In the genomic region with DNA sequence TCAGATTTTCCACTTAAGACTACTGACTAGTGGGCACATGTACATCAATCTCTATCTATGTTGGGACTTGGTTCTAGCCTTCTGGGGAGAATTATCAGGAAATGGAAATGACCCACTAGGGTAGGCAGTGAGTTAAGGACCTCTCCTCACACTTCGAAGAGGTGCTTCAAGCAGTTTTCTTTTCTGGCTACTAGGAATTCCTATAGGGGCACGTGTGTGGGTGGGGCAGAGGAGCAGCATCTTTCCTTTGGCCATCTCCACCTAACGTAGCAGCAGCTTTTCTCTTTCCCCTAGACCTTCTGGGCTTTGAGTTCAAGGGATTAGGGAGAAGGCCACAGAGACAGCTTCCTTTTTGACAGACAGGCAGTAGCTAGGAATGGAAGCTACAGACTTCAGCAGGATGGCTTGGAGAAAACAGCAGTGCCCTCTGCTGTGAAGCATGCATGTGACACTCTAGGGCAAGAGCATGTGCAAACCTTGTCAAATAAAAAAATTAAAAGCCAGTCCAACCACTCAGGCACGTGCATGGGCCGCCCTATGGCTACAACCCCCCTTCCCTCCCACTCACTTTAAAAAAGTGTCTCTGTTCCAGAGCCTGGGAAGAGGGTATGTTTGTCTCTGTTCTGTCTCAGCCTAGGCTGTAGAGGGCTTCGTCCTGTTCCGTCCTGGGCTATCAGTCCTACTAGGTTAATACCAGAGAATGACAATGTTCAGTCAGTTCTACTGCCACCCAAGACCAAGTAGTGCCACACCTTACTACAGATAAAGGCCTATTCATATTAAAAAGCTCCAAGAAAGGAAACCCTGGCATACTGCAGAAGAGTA, we compare ENCODE assay signal across 8 cellular contexts. TPM values are rescaled to one million over a fixed set of nuclear protein-coding genes. Genes with fewer than 3 reads are reported as not detected.
A peak's percentile ranks its signal among the peaks of the same experiment; 100 is the strongest.
DNase-seq lines count a peak whose midpoint lies in the region; ATAC-seq, FAIRE-seq and TF ChIP-seq lines count a peak whose summit lies in the region.

No MANE protein-coding gene starts in this region.

- BruUV-seq in GM12878 (replicated peaks; lab: Mats Ljungman, UMichigan) = no TSS peak

- H3K27me3 Mint-ChIP-seq in effector memory CD8-positive, alpha-beta T cell = no peaks in the 10 kb centered on the region

- no peaks in the 10 kb centered on the region for H3K79me2 ChIP-seq in GM12878 (ENCODE audit: control insufficient read depth, insufficient read depth, low read length)
- no peaks in the 10 kb centered on the region for H3K79me2 ChIP-seq in keratinocyte (ENCODE audit: control insufficient read depth, insufficient read depth, low read length)

- POLR2A ChIA-PET in GM12878 (lab: Charles Lee) = no interaction called here

- CTCF ChIA-PET in GM12878 (lab: Yijun Ruan, JAX) = interaction anchor here (0.6 to 1.4 kb wide), 6 partner anchors 67 to 326 kb away, joined by 3 to 9 read pairs (median 4); partner anchors contain the start of genes BRD8 and KIF20A

- no peaks in the 10 kb centered on the region for H3K4me1 Mint-ChIP-seq in effector memory CD8-positive, alpha-beta T cell (ENCODE audit: low read depth in 2 of 2)

- H3K9me3 ChIP-seq in GM12878 (replicated peaks; ENCODE audit: control insufficient read depth, insufficient read depth, low read length) (no peaks in the 10 kb centered on the region), keratinocyte (ENCODE audit: control insufficient read depth, low read depth, low read length) (no peaks in the 10 kb centered on the region)

- no peak overlapping the region for H3K9ac ChIP-seq in GM12878 (ENCODE audit: control insufficient read depth, insufficient read depth, low read length)
- H3K9ac ChIP-seq in keratinocyte (ENCODE audit: control insufficient read depth, extremely low read depth, insufficient read depth, low read length) = no peak overlapping the region

- H3K4me1 ChIP-seq in GM12878 (ENCODE audit: control insufficient read depth, insufficient read depth, low read length) (no peaks in the 10 kb centered on the region), keratinocyte (ENCODE audit: control insufficient read depth, extremely low read depth, insufficient read depth, low read length) (no peaks in the 10 kb centered on the region)

- in situ Hi-C loops in GM12878 (cut with MboI) = no loop called here

- RAD21 ChIA-PET in GM12878 (lab: Charles Lee; ENCODE audit: unreplicated experiment) = interaction anchor here (1.2 to 1.4 kb wide), 2 partner anchors 102 to 104 kb away, joined by 3 to 5 read pairs; partner anchors contain the start of genes BRD8 and KIF20A

- no peaks in the 10 kb centered on the region for H3K9me1 ChIP-seq in keratinocyte (ENCODE audit: control insufficient read depth, extremely low read depth, insufficient read depth, low read length)

- peak; percentile 63 for TF ChIP-seq RAD21 in GM12878 (IDR thresholded peaks at IDR 0.05; ENCODE audit: insufficient read depth, low read depth, low read length)

- H3K4me3 ChIP-seq in GM12878 (no peak overlapping the region), keratinocyte (ENCODE audit: control insufficient read depth in 2 of 3, extremely low read depth in 1 of 3, insufficient read depth in 2 of 3, low read depth in 1 of 3, low read length in 3 of 3) (no peak overlapping the region)

- dilution Hi-C loops in keratinocyte (cut with MboI; ENCODE audit: extremely low pct_ligation_motif_present, low sequenced_read_pairs) = no loop called here

- TF ChIP-seq EP300 in GM12878 (IDR thresholded peaks at IDR 0.05; ENCODE audit: borderline replicate concordance in 1 of 2, control insufficient read depth in 1 of 2, low read depth in 2 of 2, low read length in 2 of 2) = no peak

- H3K36me3 Mint-ChIP-seq in effector memory CD8-positive, alpha-beta T cell (ENCODE audit: insufficient read depth) = peaks cover 2% of the 10 kb centered on the region

- H2AFZ ChIP-seq in GM12878 (ENCODE audit: control insufficient read depth, low read depth, low read length) (no peak overlapping the region), keratinocyte (ENCODE audit: control insufficient read depth, low read length) (no peak overlapping the region)

- SMC1A ChIA-PET in GM12878 (lab: Charles Lee; ENCODE audit: uncharacterized antibody, unreplicated experiment) = interaction anchor here (0.7 to 1.0 kb wide), 3 partner anchors 60 to 104 kb away, joined by 3 read pairs; partner anchors contain the start of gene KIF20A

- intact Hi-C loops in GM12878 (cut with micrococcal nuclease; ENCODE audit: unreplicated experiment) = loop anchor here (1.0 kb wide), 2 partner anchors 61 to 103 kb away; no protein-coding TSS in a partner anchor

- ATAC-seq in GM12878 = peak; percentile 78
- no peak for ATAC-seq in HG02798 (IDR thresholded peaks at IDR 0.05; ENCODE audit: poor library complexity, unreplicated experiment)
- no peak for ATAC-seq in effector memory CD8-positive, alpha-beta T cell (replicated peaks)

- H3K27ac Mint-ChIP-seq in effector memory CD8-positive, alpha-beta T cell = no peak overlapping the region

- H3K4me3 Mint-ChIP-seq in effector memory CD8-positive, alpha-beta T cell = no peak overlapping the region

- DNase-seq in stimulated activated CD4-positive, alpha-beta T cell treated with anti-CD3 and anti-CD28 coated beads, Interleukin-15, amount 100 ng/mL, for 24 hours = peak; percentile 6
- DNase-seq in stimulated activated CD4-positive, alpha-beta T cell treated with anti-CD3 and anti-CD28 coated beads, Interleukin-4, amount 100 ng/mL, for 1 hour = no peak
- DNase-seq in NCI-H2196 treated with DMSO at 0.1 percent for 48 hours (lab: John Stamatoyannopoulos, UW; ENCODE audit: unreplicated experiment) = peak; percentile 57
- no peak for DNase-seq in GM12878 (ENCODE audit: low read depth, low spot score)
- peak; percentile 17 for DNase-seq in keratinocyte (ENCODE audit: low read depth, low spot score)
- DNase-seq in ureter (ENCODE audit: low spot score) = peak; percentile 48
- DNase-seq in effector memory CD8-positive, alpha-beta T cell = no peak

- TF ChIP-seq CTCF in GM12878 (IDR thresholded peaks at IDR 0.05 in 2 of 3, conservative IDR thresholded peaks at IDR 0.05 in 1 of 3; ENCODE audit: control insufficient read depth in 2 of 3, extremely low read depth in 1 of 3, insufficient read depth in 1 of 3, low read depth in 3 of 3, low read length in 3 of 3) = peak; percentile 44 to 50 (median 44); a peak in 5 of 6 replicates
- peak; percentile 54 to 78 (median 76) for TF ChIP-seq CTCF in keratinocyte (optimal IDR thresholded peaks at IDR 0.05 in 1 of 3, IDR thresholded peaks at IDR 0.05 in 1 of 3, conservative IDR thresholded peaks at IDR 0.05 in 1 of 3; ENCODE audit: extremely low read depth in 1 of 3, insufficient read depth in 2 of 3, low read length in 3 of 3)

- no peaks in the 10 kb centered on the region for H3K27me3 ChIP-seq in GM12878 (replicated peaks in 1 of 2; ENCODE audit: control insufficient read depth in 2 of 2, insufficient read depth in 2 of 2, low read length in 1 of 2)
- no peaks in the 10 kb centered on the region for H3K27me3 ChIP-seq in keratinocyte (ENCODE audit: control insufficient read depth, extremely low read depth, insufficient read depth, low read length)

- no peak overlapping the region for H3K4me2 ChIP-seq in GM12878 (ENCODE audit: control insufficient read depth, insufficient read depth)
- no peak overlapping the region for H3K4me2 ChIP-seq in keratinocyte (ENCODE audit: control insufficient read depth, extremely low read depth, insufficient read depth, low read depth, low read length)

- H3K9me3 Mint-ChIP-seq in effector memory CD8-positive, alpha-beta T cell = no peaks in the 10 kb centered on the region

- H3K36me3 ChIP-seq in GM12878 (ENCODE audit: control insufficient read depth in 2 of 2, insufficient read depth in 2 of 2, low read length in 1 of 2) (peaks cover 0 to 5% of the 10 kb centered on the region in 2 experiments; a peak in 3 of 4 replicates), keratinocyte (ENCODE audit: control insufficient read depth in 2 of 2, extremely low read depth in 1 of 2, insufficient read depth in 2 of 2, low read length in 2 of 2) (no peaks in the 10 kb centered on the region)

- no peak overlapping the region for H3K27ac ChIP-seq in GM12878 (ENCODE audit: control insufficient read depth, insufficient read depth)
- H3K27ac ChIP-seq in keratinocyte (ENCODE audit: control insufficient read depth, insufficient read depth, low read length) = no peak overlapping the region

- FAIRE-seq in GM12878 (lab: Jason Lieb, UNC) (no peak), keratinocyte (lab: Jason Lieb, UNC) (peak; percentile 67)

- TF ChIP-seq POLR2A in GM12878 (IDR thresholded peaks at IDR 0.05; ENCODE audit: low read depth, low read length) = no peak

- 86% methylated on average over 7 of the region's 7 CpGs for WGBS in GM12878 (ENCODE audit: insufficient coverage, insufficient replicate concordance, low lambda C conversion rate, missing lambda C conversion rate)

- H4K20me1 ChIP-seq in GM12878 (ENCODE audit: control insufficient read depth, insufficient read depth) (no peaks in the 10 kb centered on the region), keratinocyte (ENCODE audit: control insufficient read depth, extremely low read depth, insufficient read depth, low read length) (no peaks in the 10 kb centered on the region)

RNA-seq across cellular contexts. Expression of gene GFRA3, which starts 8.7 kb away (rescaled TPM):
- 0.32 TPM in 1 of 2 replicates, not detected in the other for total RNA-seq in GM12878 (2013; cell fraction: nucleolus; rRNA removed)
- total RNA-seq in GM12878 (2014; rRNA removed) (not detected in 2 replicates), GM12878 (2014; rRNA removed; fragmentation: Illumina TruSeq; extraction: Trizol) (not detected in 2 replicates), GM12878 (2021) (0.10 TPM in 1 of 2 replicates, not detected in the other), ureter (0.60 TPM)
- not detected for polyA plus RNA-seq in GM12878 (2011; ENCODE audit: low read depth)
- polyA plus RNA-seq in GM12878 (2011; rRNA removed) (not detected in 2 replicates), GM12878 (2014; fragmentation: Illumina TruSeq; extraction: Trizol) (0.06 TPM in 1 of 2 replicates, not detected in the other), GM12878 (2014; fragmentation: Nextera tagmentation; extraction: Ambion mirVana) (not detected), GM12878 (2014; rRNA removed) (0.24 TPM in 1 of 2 replicates, not detected in the other), GM12878 (2016; fragmentation: Nextera tagmentation; extraction: Ambion mirVana) (under 1 TPM in 1 of 2 experiments, not detected in 1; 0.08 TPM), keratinocyte (not detected in 3 replicates)
- polyA plus RNA-seq in GM12878 (2011; cell fraction: cytosol; rRNA removed) = 0.04 and 0.07 TPM in 2 replicates
- polyA plus RNA-seq in GM12878 (2011; cell fraction: nucleus; rRNA removed) = 0.15 TPM in 1 of 2 replicates, not detected in the other
- 0.11 TPM in 1 of 2 replicates, not detected in the other for polyA plus RNA-seq in GM12878 (2012)
- not detected in 2 replicates for polyA minus RNA-seq in GM12878 (2011; rRNA and poly(A)+ RNA removed)
- not detected in 2 replicates for polyA minus RNA-seq in GM12878 (2011; cell fraction: cytosol; rRNA and poly(A)+ RNA removed)
- not detected in 2 replicates for polyA minus RNA-seq in GM12878 (2011; cell fraction: nucleus; rRNA and poly(A)+ RNA removed)
- polyA plus RNA-seq in keratinocyte (2011; ENCODE audit: low read depth) = not detected
- not detected in 2 replicates for polyA plus RNA-seq in keratinocyte (2011; cell fraction: cytosol; rRNA removed)
- not detected in 2 replicates for polyA plus RNA-seq in keratinocyte (2011; cell fraction: nucleus; rRNA removed)
- not detected in 2 replicates for polyA plus RNA-seq in keratinocyte (2012; ENCODE audit: low replicate concordance)
- polyA minus RNA-seq in keratinocyte = not detected in 3 replicates
- not detected for polyA minus RNA-seq in keratinocyte (2011; cell fraction: cytosol; rRNA and poly(A)+ RNA removed)
- not detected in 2 replicates for polyA minus RNA-seq in keratinocyte (2011; cell fraction: nucleus; rRNA and poly(A)+ RNA removed)

RNA-seq across cellular contexts. Expression of gene CDC25C, which starts 48.5 kb away (rescaled TPM):
- total RNA-seq in GM12878 (2013; cell fraction: nucleolus; rRNA removed) = 20.1 and 22.2 TPM in 2 replicates
- total RNA-seq in GM12878 (2014; rRNA removed) (12.2 and 14.4 TPM in 2 replicates), GM12878 (2014; rRNA removed; fragmentation: Illumina TruSeq; extraction: Trizol) (15.1 and 15.4 TPM in 2 replicates), GM12878 (2021) (9.2 and 10.2 TPM in 2 replicates), ureter (not detected)
- 5.7 TPM for polyA plus RNA-seq in GM12878 (2011; ENCODE audit: low read depth)
- polyA plus RNA-seq in GM12878 (2011; rRNA removed) (30.7 and 38.9 TPM in 2 replicates), GM12878 (2014; fragmentation: Illumina TruSeq; extraction: Trizol) (15.9 and 21.4 TPM in 2 replicates), GM12878 (2014; fragmentation: Nextera tagmentation; extraction: Ambion mirVana) (10 to 100 TPM; 14.0 to 14.3 TPM), GM12878 (2014; rRNA removed) (11.4 and 11.6 TPM in 2 replicates), GM12878 (2016; fragmentation: Nextera tagmentation; extraction: Ambion mirVana) (10 to 100 TPM; 15.5 to 15.9 TPM), keratinocyte (1.4 to 4.7 TPM (median 3.1 TPM) in 3 replicates)
- 18.7 and 21.1 TPM in 2 replicates for polyA plus RNA-seq in GM12878 (2011; cell fraction: cytosol; rRNA removed)
- 19.3 and 20.4 TPM in 2 replicates for polyA plus RNA-seq in GM12878 (2011; cell fraction: nucleus; rRNA removed)
- polyA plus RNA-seq in GM12878 (2012) = 4.4 and 8.1 TPM in 2 replicates
- polyA minus RNA-seq in GM12878 (2011; rRNA and poly(A)+ RNA removed) = 21.7 and 22.5 TPM in 2 replicates
- 7.2 and 8.8 TPM in 2 replicates for polyA minus RNA-seq in GM12878 (2011; cell fraction: cytosol; rRNA and poly(A)+ RNA removed)
- 11.6 and 13.6 TPM in 2 replicates for polyA minus RNA-seq in GM12878 (2011; cell fraction: nucleus; rRNA and poly(A)+ RNA removed)
- polyA plus RNA-seq in keratinocyte (2011; ENCODE audit: low read depth) = 0.42 TPM
- polyA plus RNA-seq in keratinocyte (2011; cell fraction: cytosol; rRNA removed) = 0.94 and 1.1 TPM in 2 replicates
- polyA plus RNA-seq in keratinocyte (2011; cell fraction: nucleus; rRNA removed) = 1.2 and 1.3 TPM in 2 replicates
- polyA plus RNA-seq in keratinocyte (2012; ENCODE audit: low replicate concordance) = 0.25 and 1.8 TPM in 2 replicates
- 0.46 to 2.5 TPM (median 2.0 TPM) in 3 replicates for polyA minus RNA-seq in keratinocyte
- polyA minus RNA-seq in keratinocyte (2011; cell fraction: cytosol; rRNA and poly(A)+ RNA removed) = not detected
- polyA minus RNA-seq in keratinocyte (2011; cell fraction: nucleus; rRNA and poly(A)+ RNA removed) = 0.32 and 1.2 TPM in 2 replicates

RNA-seq across cellular contexts. Expression of gene FAM53C, which starts 54.9 kb away (rescaled TPM):
- total RNA-seq in GM12878 (2013; cell fraction: nucleolus; rRNA removed) = 26.9 and 29.4 TPM in 2 replicates
- total RNA-seq in GM12878 (2014; rRNA removed) = 25.6 and 29.4 TPM in 2 replicates
- 16.8 and 17.6 TPM in 2 replicates for total RNA-seq in GM12878 (2014; rRNA removed; fragmentation: Illumina TruSeq; extraction: Trizol)
- 27.9 and 31.3 TPM in 2 replicates for total RNA-seq in GM12878 (2021)
- 22.9 TPM for polyA plus RNA-seq in GM12878 (2011; ENCODE audit: low read depth)
- polyA plus RNA-seq in GM12878 (2011; rRNA removed) = 21.8 and 29.3 TPM in 2 replicates
- 25.3 and 31.6 TPM in 2 replicates for polyA plus RNA-seq in GM12878 (2011; cell fraction: cytosol; rRNA removed)
- polyA plus RNA-seq in GM12878 (2011; cell fraction: nucleus; rRNA removed) = 32.4 and 38.4 TPM in 2 replicates
- polyA plus RNA-seq in GM12878 (2012) = 23.5 and 28.3 TPM in 2 replicates
- polyA plus RNA-seq in GM12878 (2014; fragmentation: Illumina TruSeq; extraction: Trizol) = 20.1 and 22.5 TPM in 2 replicates
- polyA plus RNA-seq in GM12878 (2014; fragmentation: Nextera tagmentation; extraction: Ambion mirVana) = 1 to 10 TPM; 8.0 to 8.8 TPM
- 21.3 and 22.0 TPM in 2 replicates for polyA plus RNA-seq in GM12878 (2014; rRNA removed)
- 10 to 100 TPM; 29.3 to 30.8 TPM for polyA plus RNA-seq in GM12878 (2016; fragmentation: Nextera tagmentation; extraction: Ambion mirVana)
- polyA minus RNA-seq in GM12878 (2011; rRNA and poly(A)+ RNA removed) = 33.6 and 37.1 TPM in 2 replicates
- polyA minus RNA-seq in GM12878 (2011; cell fraction: cytosol; rRNA and poly(A)+ RNA removed) = 10.2 and 15.2 TPM in 2 replicates
- 16.6 and 21.1 TPM in 2 replicates for polyA minus RNA-seq in GM12878 (2011; cell fraction: nucleus; rRNA and poly(A)+ RNA removed)
- 24.6 to 31.5 TPM (median 25.5 TPM) in 3 replicates for polyA plus RNA-seq in keratinocyte
- polyA plus RNA-seq in keratinocyte (2011; ENCODE audit: low read depth) = 10.8 TPM
- 24.5 and 28.4 TPM in 2 replicates for polyA plus RNA-seq in keratinocyte (2011; cell fraction: cytosol; rRNA removed)
- 34.3 and 35.0 TPM in 2 replicates for polyA plus RNA-seq in keratinocyte (2011; cell fraction: nucleus; rRNA removed)
- 17.4 and 25.6 TPM in 2 replicates for polyA plus RNA-seq in keratinocyte (2012; ENCODE audit: low replicate concordance)
- polyA minus RNA-seq in keratinocyte = 33.6 to 39.1 TPM (median 38.3 TPM) in 3 replicates
- polyA minus RNA-seq in keratinocyte (2011; cell fraction: cytosol; rRNA and poly(A)+ RNA removed) = 46.8 TPM
- polyA minus RNA-seq in keratinocyte (2011; cell fraction: nucleus; rRNA and poly(A)+ RNA removed) = 20.5 and 25.0 TPM in 2 replicates
- 15.6 TPM for total RNA-seq in ureter

Comparison
In these comparisons a context has a peak if more than half of its experiments do, and no peak if none do; other contexts are left out.
1. DNase-seq: peak in stimulated activated CD4-positive, alpha-beta T cell treated with anti-CD3 and anti-CD28 coated beads, Interleukin-15, amount 100 ng/mL, for 24 hours (single experiment), NCI-H2196 treated with DMSO at 0.1 percent for 48 hours (single experiment), keratinocyte (single experiment) and ureter (single experiment); none in stimulated activated CD4-positive, alpha-beta T cell treated with anti-CD3 and anti-CD28 coated beads, Interleukin-4, amount 100 ng/mL, for 1 hour (single experiment), GM12878 (single experiment) and effector memory CD8-positive, alpha-beta T cell (0 of 3).